ENCODE assay signal across 12 cellular contexts in the genomic region with DNA sequence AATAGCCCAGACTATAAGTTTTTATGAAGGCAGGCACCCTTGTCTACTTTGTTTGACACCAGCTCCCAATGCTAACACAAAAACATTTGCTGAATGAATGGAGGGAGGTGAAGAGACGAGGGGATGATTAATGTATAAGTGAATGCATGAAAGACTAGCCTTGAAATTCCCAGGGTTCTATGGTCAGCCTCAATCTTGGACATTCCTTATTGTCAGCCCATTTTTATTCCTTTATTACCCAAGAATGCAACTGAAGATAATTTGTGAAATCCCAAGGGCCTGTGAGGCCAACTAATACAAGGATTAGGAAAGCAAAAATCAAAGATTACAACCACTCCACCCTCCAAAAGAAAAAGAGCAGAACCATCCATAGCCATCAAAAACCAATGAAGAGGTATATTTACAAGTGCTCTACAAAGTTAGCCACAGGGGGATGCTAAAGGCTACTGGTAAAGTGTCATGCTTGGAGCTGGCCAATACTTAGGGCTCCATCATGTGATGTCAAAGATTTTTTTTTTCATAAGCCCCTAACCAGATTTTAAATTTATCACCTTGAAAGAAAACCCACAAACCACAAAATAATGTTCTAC. TPM values are rescaled to one million over a fixed set of nuclear protein-coding genes. Genes with fewer than 3 reads are reported as not detected.
DNase-seq lines count a peak whose midpoint lies in the region; ATAC-seq and TF ChIP-seq lines count a peak whose summit lies in the region.
"Had no signal": no experiment of that assay in that cellular context is flagged by ENCODE, and none has a peak within 500 bp of the region (broad histone marks: within the 10 kb centered on the region; RNA-seq: fewer than 3 reads in every experiment).

No MANE protein-coding gene starts in this region.

- no peaks in the 10 kb centered on the region for H3K36me3 Mint-ChIP-seq in MCF 10A (ENCODE audit: insufficient read depth, unreplicated experiment)
- H3K36me3 Mint-ChIP-seq in WTC11: no peaks in the 10 kb centered on the region

- no peak overlapping the region for H3K27ac ChIP-seq in breast epithelium
- no peak overlapping the region for H3K27ac ChIP-seq in tibial nerve
- H3K27ac ChIP-seq: BLaER1 had no signal

- H3K9me3 ChIP-seq in breast epithelium: no peaks in the 10 kb centered on the region
- no peaks in the 10 kb centered on the region for H3K9me3 ChIP-seq in tibial nerve
- H3K9me3 ChIP-seq: BLaER1 had no signal

- TF ChIP-seq CTCF in MCF 10A (IDR thresholded peaks at IDR 0.05; ENCODE audit: unreplicated experiment): peak; percentile 29
- TF ChIP-seq CTCF in breast epithelium (IDR thresholded peaks at IDR 0.05): no peak
- no peak for TF ChIP-seq CTCF in WTC11 (IDR thresholded peaks at IDR 0.05)
- peak; percentile 14 to 55 (median 33) for TF ChIP-seq CTCF in tibial nerve (IDR thresholded peaks at IDR 0.05)

- CTCF ChIA-PET in MCF 10A (lab: Yijun Ruan, JAX) (interaction anchor here (1.7 kb wide), 1 partner anchor 130 kb away, joined by 3 read pairs; no protein-coding TSS in a partner anchor), WTC11 (lab: Charles Lee) (no interaction called here)

- no peaks in the 10 kb centered on the region for H3K27me3 ChIP-seq in breast epithelium
- H3K27me3 ChIP-seq in tibial nerve: no peaks in the 10 kb centered on the region
- H3K27me3 ChIP-seq: BLaER1 had no signal

- ATAC-seq in WTC11 (peak; percentile 79), left ventricle myocardium superior (peak; percentile 43)

- H3K4me1 Mint-ChIP-seq in MCF 10A (ENCODE audit: insufficient read depth, unreplicated experiment) (peaks cover 4% of the 10 kb centered on the region), WTC11 (no peaks in the 10 kb centered on the region)

- WGBS in tibial nerve, 2 donors: 47 to 49% methylated on average over 1 of the region's 1 CpG

- H3K4me3 ChIP-seq in breast epithelium (no peak overlapping the region), tibial nerve (no peak overlapping the region)
- H3K4me3 ChIP-seq: BLaER1 had no signal

- TF ChIP-seq POLR2A in breast epithelium (IDR thresholded peaks at IDR 0.05) (no peak), tibial nerve (IDR thresholded peaks at IDR 0.05) (no peak)

- POLR2A ChIA-PET in MCF 10A (lab: Yijun Ruan, JAX) (interaction anchor here (0.6 to 1.1 kb wide), 2 partner anchors 25 to 129 kb away, joined by 3 read pairs; no protein-coding TSS in a partner anchor), WTC11 (lab: Charles Lee) (no interaction called here)

- no peaks in the 10 kb centered on the region for H3K9me3 Mint-ChIP-seq in MCF 10A (ENCODE audit: unreplicated experiment)
- H3K9me3 Mint-ChIP-seq in WTC11: no peaks in the 10 kb centered on the region; the same call in 1 of the 2 replicates
- H3K9me3 Mint-ChIP-seq: activated T-helper 2 cell treated with anti-CD3 and anti-CD28 coated beads, Interferon-gamma antibody, Interleukin-2, Interleukin-4, amounts not matched to agents 10 μg/mL and 5 μg/mL and 100 μg/mL, durations not matched to agents 14 hours and 24 hours and 36 hours had no signal

- DNase-seq in MCF 10A (ENCODE audit: unreplicated experiment): peak; percentile 31
- DNase-seq in breast epithelium (ENCODE audit: low spot score in 2 of 2): no peak
- no peak for DNase-seq in WTC11 (ENCODE audit: low spot score)
- DNase-seq in left ventricle myocardium superior: no peak
- no peak for DNase-seq in tibial nerve (ENCODE audit: low spot score in 2 of 2)
- DNase-seq in COLO668 (lab: John Stamatoyannopoulos, UW; ENCODE audit: unreplicated experiment): no peak
- no peak for DNase-seq in SW480 (ENCODE audit: low spot score)
- no peak for DNase-seq in T1000 (lab: John Stamatoyannopoulos, UW)
- DNase-seq: NCI-H2107, right cardiac atrium had no signal

- no peak overlapping the region for H3K4me3 Mint-ChIP-seq in MCF 10A (ENCODE audit: unreplicated experiment)
- H3K4me3 Mint-ChIP-seq in WTC11: no peak overlapping the region

- H3K27ac Mint-ChIP-seq in MCF 10A (ENCODE audit: low read depth, unreplicated experiment) (no peak overlapping the region), WTC11 (no peak overlapping the region)
- H3K27ac Mint-ChIP-seq: activated T-helper 2 cell treated with anti-CD3 and anti-CD28 coated beads, Interferon-gamma antibody, Interleukin-2, Interleukin-4, amounts not matched to agents 10 μg/mL and 5 μg/mL and 100 μg/mL, durations not matched to agents 14 hours and 24 hours and 36 hours had no signal

- H3K27me3 Mint-ChIP-seq in MCF 10A (ENCODE audit: insufficient read depth, unreplicated experiment) (no peaks in the 10 kb centered on the region), WTC11 (ENCODE audit: low read depth) (no peaks in the 10 kb centered on the region)

- H3K4me1 ChIP-seq in breast epithelium (no peaks in the 10 kb centered on the region), tibial nerve (peaks cover 0 to 11% (median 0%) of the 10 kb centered on the region in 4 donors)

- H3K36me3 ChIP-seq in breast epithelium (no peaks in the 10 kb centered on the region), tibial nerve (no peaks in the 10 kb centered on the region)
- H3K36me3 ChIP-seq: BLaER1 had no signal

- intact Hi-C loops in MCF 10A (cut with micrococcal nuclease) (loop anchor here (1.0 to 10.0 kb wide), 2 partner anchors 130 to 263 kb away; no protein-coding TSS in a partner anchor), breast epithelium (cut with DNase I; ENCODE audit: low total_unique reads) (no loop called here), left ventricle myocardium superior (cut with micrococcal nuclease) (loop anchor here (10.0 kb wide), 1 partner anchor 133 kb away; no protein-coding TSS in a partner anchor)

- BruUV-seq in MCF 10A (replicated peaks; lab: Mats Ljungman, UMichigan): no TSS peak

- TF ChIP-seq EP300 in tibial nerve (IDR thresholded peaks at IDR 0.05): no peak

TF ChIP-seq in WTC11, 78 proteins besides CTCF, POLR2A, EP300 and RAD21 (continues in another document):
- no peak for TF ChIP-seq GABPB1 (CRISPR knock-in tag; IDR thresholded peaks at IDR 0.05)
- TF ChIP-seq SMAD4 (CRISPR knock-in tag; IDR thresholded peaks at IDR 0.05): no peak
- TF ChIP-seq, protein P1, sequence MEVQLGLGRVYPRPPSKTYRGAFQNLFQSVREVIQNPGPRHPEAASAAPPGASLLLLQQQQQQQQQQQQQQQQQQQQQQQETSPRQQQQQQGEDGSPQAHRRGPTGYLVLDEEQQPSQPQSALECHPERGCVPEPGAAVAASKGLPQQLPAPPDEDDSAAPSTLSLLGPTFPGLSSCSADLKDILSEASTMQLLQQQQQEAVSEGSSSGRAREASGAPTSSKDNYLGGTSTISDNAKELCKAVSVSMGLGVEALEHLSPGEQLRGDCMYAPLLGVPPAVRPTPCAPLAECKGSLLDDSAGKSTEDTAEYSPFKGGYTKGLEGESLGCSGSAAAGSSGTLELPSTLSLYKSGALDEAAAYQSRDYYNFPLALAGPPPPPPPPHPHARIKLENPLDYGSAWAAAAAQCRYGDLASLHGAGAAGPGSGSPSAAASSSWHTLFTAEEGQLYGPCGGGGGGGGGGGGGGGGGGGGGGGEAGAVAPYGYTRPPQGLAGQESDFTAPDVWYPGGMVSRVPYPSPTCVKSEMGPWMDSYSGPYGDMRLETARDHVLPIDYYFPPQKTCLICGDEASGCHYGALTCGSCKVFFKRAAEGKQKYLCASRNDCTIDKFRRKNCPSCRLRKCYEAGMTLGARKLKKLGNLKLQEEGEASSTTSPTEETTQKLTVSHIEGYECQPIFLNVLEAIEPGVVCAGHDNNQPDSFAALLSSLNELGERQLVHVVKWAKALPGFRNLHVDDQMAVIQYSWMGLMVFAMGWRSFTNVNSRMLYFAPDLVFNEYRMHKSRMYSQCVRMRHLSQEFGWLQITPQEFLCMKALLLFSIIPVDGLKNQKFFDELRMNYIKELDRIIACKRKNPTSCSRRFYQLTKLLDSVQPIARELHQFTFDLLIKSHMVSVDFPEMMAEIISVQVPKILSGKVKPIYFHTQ (CRISPR knock-in tag; IDR thresholded peaks at IDR 0.05): no peak
- no peak for TF ChIP-seq ESRRA (CRISPR knock-in tag; IDR thresholded peaks at IDR 0.05; ENCODE audit: borderline replicate concordance)
- no peak for TF ChIP-seq ATF2 (CRISPR knock-in tag; IDR thresholded peaks at IDR 0.05; ENCODE audit: borderline replicate concordance, low read depth)
- TF ChIP-seq, protein P2, sequence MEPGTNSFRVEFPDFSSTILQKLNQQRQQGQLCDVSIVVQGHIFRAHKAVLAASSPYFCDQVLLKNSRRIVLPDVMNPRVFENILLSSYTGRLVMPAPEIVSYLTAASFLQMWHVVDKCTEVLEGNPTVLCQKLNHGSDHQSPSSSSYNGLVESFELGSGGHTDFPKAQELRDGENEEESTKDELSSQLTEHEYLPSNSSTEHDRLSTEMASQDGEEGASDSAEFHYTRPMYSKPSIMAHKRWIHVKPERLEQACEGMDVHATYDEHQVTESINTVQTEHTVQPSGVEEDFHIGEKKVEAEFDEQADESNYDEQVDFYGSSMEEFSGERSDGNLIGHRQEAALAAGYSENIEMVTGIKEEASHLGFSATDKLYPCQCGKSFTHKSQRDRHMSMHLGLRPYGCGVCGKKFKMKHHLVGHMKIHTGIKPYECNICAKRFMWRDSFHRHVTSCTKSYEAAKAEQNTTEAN (CRISPR knock-in tag; IDR thresholded peaks at IDR 0.05): no peak

RNA-seq across cellular contexts. Expression of gene ASAH2, which starts 40.0 kb away (rescaled TPM):
- total RNA-seq in MCF 10A (2022) (3.9 and 7.4 TPM in 2 replicates), breast epithelium (under 1 TPM; 0.32 to 0.59 (median 0.33) TPM), WTC11 (2021) (2.3 to 5.9 TPM (median 4.1 TPM) in 3 replicates), left ventricle myocardium superior (0.32 TPM), tibial nerve (1 to 10 TPM in 1 of 4 donors, under 1 TPM in 2, not detected in 1; under 0.01 to 1.5 (median 0.66) TPM)

Comparison
In these comparisons a context has a peak if more than half of its experiments do, and no peak if none do; other contexts are left out.
1. CTCF ChIP-seq: peak in MCF 10A (single experiment) and tibial nerve (5 of 5); none in breast epithelium (0 of 3) and WTC11 (single experiment).